Comparison of ENCODE assay signal across 20 cellular contexts in genomic region chr1:183731151-183731550, GRCh38.
DNase-seq lines count a peak whose midpoint lies in the region; ATAC-seq, FAIRE-seq and TF ChIP-seq lines count a peak whose summit lies in the region.
"Had no signal": no experiment of that assay in that cellular context is flagged by ENCODE, and none has a peak within 500 bp of the region (broad histone marks: within the 10 kb centered on the region; RNA-seq: fewer than 3 reads in every experiment).

No MANE protein-coding gene starts in this region.

- H3K9me3 Mint-ChIP-seq in mesothelial cell of epicardium, result no peaks in the 10 kb centered on the region
- H3K9me3 Mint-ChIP-seq: GM23338, HFFc6 had no signal

- DNase-seq in GM19239 (ENCODE audit: insufficient read length, low spot score) (no peak), mesothelial cell of epicardium (ENCODE audit: low spot score in 2 of 2, unreplicated experiment in 2 of 2) (no peak), COLO668 (lab: John Stamatoyannopoulos, UW; ENCODE audit: unreplicated experiment) (no peak), NCI-H524 (lab: John Stamatoyannopoulos, UW) (no peak)
- DNase-seq: BE2C; CD4-positive, alpha-beta memory T cell; DND-41; GDM1; HFFc6; KBM-7; NCI-H1105; NCI-H1694 treated with DMSO at 0.1 percent for 48 hours; NCI-H2171; NCI-H82; SHP77 treated with DMSO at 0.1 percent for 48 hours; T-helper 17 cell had no signal

- H3K36me3 Mint-ChIP-seq in mesothelial cell of epicardium, result no peaks in the 10 kb centered on the region
- H3K36me3 Mint-ChIP-seq: CD4-positive, alpha-beta memory T cell had no signal

- H3K27ac Mint-ChIP-seq in mesothelial cell of epicardium, result peak overlapping the region; percentile 53
- H3K27ac Mint-ChIP-seq: GM23338, HFFc6, T-helper 17 cell had no signal

- no peaks in the 10 kb centered on the region for H3K27me3 Mint-ChIP-seq in mesothelial cell of epicardium (ENCODE audit: low read depth)
- H3K27me3 Mint-ChIP-seq: CD4-positive, alpha-beta memory T cell had no signal

- no peak overlapping the region for H3K4me3 Mint-ChIP-seq in mesothelial cell of epicardium
- H3K4me3 Mint-ChIP-seq: CD4-positive, alpha-beta memory T cell; GM23338; HFFc6; T-helper 17 cell had no signal

- peak; percentile 56 for ATAC-seq in GM18498 (IDR thresholded peaks at IDR 0.05; ENCODE audit: unreplicated experiment)
- peak; percentile 29 for ATAC-seq in HG03175 (IDR thresholded peaks at IDR 0.05; ENCODE audit: unreplicated experiment)
- no peak for ATAC-seq in HG03565 (IDR thresholded peaks at IDR 0.05; ENCODE audit: unreplicated experiment)
- ATAC-seq: GM23338, T-helper 17 cell had no signal

- peak; percentile 51 for FAIRE-seq in GM19239 (lab: Jason Lieb, UNC)

- H3K4me1 Mint-ChIP-seq in mesothelial cell of epicardium, result peaks cover 55% of the 10 kb centered on the region
- H3K4me1 Mint-ChIP-seq: CD4-positive, alpha-beta memory T cell; T-helper 17 cell had no signal

- no peak for TF ChIP-seq CTCF in mesothelial cell of epicardium (IDR thresholded peaks at IDR 0.05; ENCODE audit: unreplicated experiment)
